Comparison of ENCODE assay signal across 26 cellular contexts in genomic region chr20:44212792-44213191, GRCh38. TPM values are rescaled to one million over a fixed set of nuclear protein-coding genes. Genes with fewer than 3 reads are reported as not detected.
DNase-seq lines count a peak whose midpoint lies in the region; ATAC-seq, FAIRE-seq and TF ChIP-seq lines count a peak whose summit lies in the region.
"Had no signal": no experiment of that assay in that cellular context is flagged by ENCODE, and none has a peak within 500 bp of the region (broad histone marks: within the 10 kb centered on the region; RNA-seq: fewer than 3 reads in every experiment).

No MANE protein-coding gene starts in this region.

- H3K4me3 Mint-ChIP-seq in T-helper 17 cell, result no peak overlapping the region
- peak overlapping the region; percentile 96 for H3K4me3 Mint-ChIP-seq in type B pancreatic cell

- H3K79me2 ChIP-seq in HepG2 (ENCODE audit: insufficient read depth, low read length), result peaks cover 36% of the 10 kb centered on the region

- H3K36me3 ChIP-seq in HepG2 (replicated peaks in 1 of 2; ENCODE audit: control insufficient read depth in 1 of 2, insufficient read depth in 2 of 2, low read length in 2 of 2), result no peaks in the 10 kb centered on the region
- peaks cover 0 to 6% (median 0%) of the 10 kb centered on the region in 4 donors for H3K36me3 ChIP-seq in right lobe of liver
- H3K36me3 ChIP-seq in stomach, result peaks cover 0 to 8% (median 0%) of the 10 kb centered on the region in 4 donors
- H3K36me3 ChIP-seq: left lung, vagina had no signal

- POLR2A ChIA-PET in HepG2 (lab: Yijun Ruan, JAX), result interaction anchor here (1.0 to 1.4 kb wide), 2 partner anchors 89 to 263 kb away, joined by 4 to 5 read pairs; partner anchors contain the start of gene TTPAL

- H3K4me3 ChIP-seq in HepG2 (replicated peaks in 1 of 3; ENCODE audit: insufficient read depth in 1 of 3, low read depth in 2 of 3, low read length in 3 of 3) (no peak overlapping the region), right lobe of liver (no peak overlapping the region), fibroblast of mammary gland (ENCODE audit: control insufficient read depth, low read depth, low read length) (no peak overlapping the region), stomach (no peak overlapping the region)
- H3K4me3 ChIP-seq: A549, left lung, vagina had no signal

- no peak overlapping the region for H3K27ac ChIP-seq in HepG2 (ENCODE audit: extremely low read length, insufficient read depth, low read length)
- H3K27ac ChIP-seq in right lobe of liver, result no peak overlapping the region
- peak overlapping the region in 1 of 5 donors; percentile 99 for H3K27ac ChIP-seq in stomach
- H3K27ac ChIP-seq: A549, left lung had no signal

- intact Hi-C loops in HepG2 (cut with micrococcal nuclease; ENCODE audit: unreplicated experiment), result loop anchor here (10.0 kb wide), 2 partner anchors 472 to 672 kb away; partner anchors contain the start of gene YWHAB
- intact Hi-C loops in right lobe of liver (cut with DNase I), result loop anchor here in 1 of 2 donors (10.0 kb wide), 1 partner anchor 272 kb away; no protein-coding TSS in a partner anchor
- intact Hi-C loops in stomach (cut with DNase I; ENCODE audit: low total_unique reads), result loop anchor here (10.0 kb wide), 1 partner anchor 402 kb away; no protein-coding TSS in a partner anchor

- no peak for TF ChIP-seq EP300 in HepG2 (IDR thresholded peaks at IDR 0.05; ENCODE audit: low read depth in 2 of 2, low read length in 2 of 2)
- TF ChIP-seq EP300 in HepG2 (CRISPR knock-in tag; IDR thresholded peaks at IDR 0.05; ENCODE audit: borderline replicate concordance), result no peak
- no peak for TF ChIP-seq EP300 in stomach (IDR thresholded peaks at IDR 0.05)

- no peaks in the 10 kb centered on the region for H3K9me3 ChIP-seq in HepG2 (ENCODE audit: low read length)
- H3K9me3 ChIP-seq in right lobe of liver, result no peaks in the 10 kb centered on the region
- H3K9me3 ChIP-seq in T-helper 17 cell (ENCODE audit: control insufficient read depth, low read length, poor library complexity, severe bottlenecking), result no peaks in the 10 kb centered on the region
- H3K9me3 ChIP-seq in stomach, result no peaks in the 10 kb centered on the region
- H3K9me3 ChIP-seq: A549, ascending aorta, left lung, vagina had no signal

- no peak for DNase-seq in HepG2 (ENCODE audit: low spot score)
- no peak for DNase-seq in right lobe of liver
- no peak for DNase-seq in T-helper 17 cell
- peak; percentile 79 for DNase-seq in fibroblast of mammary gland (ENCODE audit: low read depth)
- DNase-seq in type B pancreatic cell (ENCODE audit: extremely low spot score, unreplicated experiment), result no peak
- no peak for DNase-seq in stomach
- DNase-seq: activated CD4-positive, alpha-beta memory T cell treated with anti-CD3 and anti-CD28 coated beads, Interleukin-2, amount 10 ng/mL, durations not matched to agents 7 days and 5 days; activated naive CD4-positive, alpha-beta T cell; activated T-cell treated with anti-CD3 and anti-CD28 coated beads, Interleukin-2, amount 50 U/mL, for 1 hour; effector memory CD4-positive, alpha-beta T cell; HFFc6; KBM-7; left lung; NCI-H1048; NCI-H1930; NCI-H345; right cardiac atrium had no signal

- H2AFZ ChIP-seq in HepG2 (ENCODE audit: low read length), result no peak overlapping the region

- H3K27me3 ChIP-seq in HepG2 (ENCODE audit: control insufficient read depth in 1 of 2, insufficient read depth in 2 of 2, low read length in 2 of 2), result no peaks in the 10 kb centered on the region; a peak in 1 of 5 replicates
- no peaks in the 10 kb centered on the region for H3K27me3 ChIP-seq in right lobe of liver
- H3K27me3 ChIP-seq in stomach, result no peaks in the 10 kb centered on the region
- H3K27me3 ChIP-seq: ascending aorta, left lung, vagina had no signal

- H3K9ac ChIP-seq in HepG2 (ENCODE audit: insufficient read depth, low read depth, low read length), result no peak overlapping the region

- FAIRE-seq in HepG2 (lab: Jason Lieb, UNC), result no peak
- FAIRE-seq: A549 had no signal

- H3K4me1 ChIP-seq in HepG2 (ENCODE audit: insufficient read depth, low read length) (peaks cover 51% of the 10 kb centered on the region), right lobe of liver (peaks cover 0 to 34% (median 6%) of the 10 kb centered on the region in 4 donors), stomach (peaks cover 26 to 60% (median 42%) of the 10 kb centered on the region in 4 donors)

- no peaks in the 10 kb centered on the region for H3K9me3 Mint-ChIP-seq in type B pancreatic cell
- H3K9me3 Mint-ChIP-seq: activated CD4-positive, alpha-beta memory T cell treated with anti-CD3 and anti-CD28 coated beads, Interleukin-2, amount 10 ng/mL, durations not matched to agents 7 days and 5 days; HFFc6; T-helper 2 cell treated with Interferon-gamma antibody and Interleukin-4, amounts not matched to agents 5 μg/mL and 100 μg/mL, for 36 hours had no signal

- BruUV-seq in HepG2 (replicated peaks; lab: Mats Ljungman, UMichigan), result no TSS peak

- H3K27me3 Mint-ChIP-seq in T-helper 17 cell (no peaks in the 10 kb centered on the region), type B pancreatic cell (no peaks in the 10 kb centered on the region)
- H3K27me3 Mint-ChIP-seq: activated CD4-positive, alpha-beta memory T cell treated with anti-CD3 and anti-CD28 coated beads, Interleukin-2, amount 10 ng/mL, durations not matched to agents 7 days and 5 days had no signal

- in situ Hi-C loops in HepG2 (cut with HindIII; ENCODE audit: extremely low pct_ligation_motif_present, low pct_unique_long_range_greater_than_20kb), result no loop called here

- TF ChIP-seq CTCF in HepG2 (CRISPR knock-in tag; IDR thresholded peaks at IDR 0.05), result no peak
- no peak for TF ChIP-seq CTCF in right lobe of liver (IDR thresholded peaks at IDR 0.05)
- no peak for TF ChIP-seq CTCF in fibroblast of mammary gland (conservative IDR thresholded peaks at IDR 0.05; ENCODE audit: control insufficient read depth, insufficient read depth, low read depth, low read length)
- no peak for TF ChIP-seq CTCF in type B pancreatic cell (conservative IDR thresholded peaks at IDR 0.05)
- no peak for TF ChIP-seq CTCF in stomach (IDR thresholded peaks at IDR 0.05)

- no peak for TF ChIP-seq RAD21 in HepG2 (CRISPR knock-in tag; IDR thresholded peaks at IDR 0.05)

- WGBS in HepG2 (ENCODE audit: low lambda C conversion rate), result 86% methylated on average over 4 of the region's 4 CpGs
- WGBS in right lobe of liver (ENCODE audit: insufficient coverage, low coverage, low lambda C conversion rate, missing lambda C conversion rate), result 89% methylated on average over 4 of the region's 4 CpGs
- WGBS in stomach, 5 donors, result 75 to 91% (median 87%) methylated on average over 4 of the region's 4 CpGs

- H3K4me2 ChIP-seq in HepG2 (ENCODE audit: low read depth, low read length), result peak overlapping the region; percentile 85
- H3K4me2 ChIP-seq: A549 had no signal

- H4K20me1 ChIP-seq in HepG2 (ENCODE audit: insufficient read depth, low read length), result peaks cover 26% of the 10 kb centered on the region

- peaks cover 5% of the 10 kb centered on the region for H3K36me3 Mint-ChIP-seq in T-helper 17 cell (ENCODE audit: low read depth)
- no peaks in the 10 kb centered on the region for H3K36me3 Mint-ChIP-seq in type B pancreatic cell

- no peak for ATAC-seq in HepG2
- ATAC-seq in right lobe of liver, result no peak
- no peak for ATAC-seq in T-helper 17 cell
- ATAC-seq in HG03442 (IDR thresholded peaks at IDR 0.05; ENCODE audit: unreplicated experiment), result no peak
- no peak for ATAC-seq in HG02870 (IDR thresholded peaks at IDR 0.05; ENCODE audit: unreplicated experiment)
- ATAC-seq: A549, left lung, right cardiac atrium had no signal

- H3K4me1 Mint-ChIP-seq in T-helper 17 cell (peaks cover 61% of the 10 kb centered on the region), type B pancreatic cell (ENCODE audit: unreplicated experiment) (peaks cover 31% of the 10 kb centered on the region)

- peak overlapping the region; percentile 99 for H3K27ac Mint-ChIP-seq in T-helper 17 cell
- H3K27ac Mint-ChIP-seq in type B pancreatic cell, result no peak overlapping the region

- TF ChIP-seq POLR2A in HepG2 (IDR thresholded peaks at IDR 0.05; ENCODE audit: insufficient read depth in 1 of 2, low read depth in 2 of 2, low read length in 2 of 2) (no peak), right lobe of liver (IDR thresholded peaks at IDR 0.05) (no peak), stomach (IDR thresholded peaks at IDR 0.05) (no peak)

- CTCF ChIA-PET in HepG2 (lab: Yijun Ruan, JAX; ENCODE audit: low intra/inter-chr PET ratio, low total read pairs), result interaction anchor here (3.2 kb wide), 1 partner anchor 259 kb away, joined by 30 read pairs; no protein-coding TSS in a partner anchor

RNA-seq across cellular contexts. Expression of gene OSER1, which starts 2.2 kb away (rescaled TPM):
- total RNA-seq in HepG2 (2016; rRNA removed; fragmentation: Illumina TruSeq; extraction: Trizol), result 71.2 and 92.8 TPM in 2 replicates
- 47.2 and 53.9 TPM in 2 replicates for total RNA-seq in HepG2 (2016; cell fraction: cytosol; rRNA removed; fragmentation: Illumina TruSeq; extraction: Trizol; ENCODE audit: low read depth)
- total RNA-seq in HepG2 (2016; cell fraction: insoluble cytoplasmic fraction; rRNA removed; fragmentation: Illumina TruSeq; extraction: Trizol), result 68.4 and 97.8 TPM in 2 replicates
- 55.7 and 63.5 TPM in 2 replicates for total RNA-seq in HepG2 (2016; cell fraction: membrane; rRNA removed; fragmentation: Illumina TruSeq; extraction: Trizol)
- total RNA-seq in HepG2 (2016; cell fraction: nucleus; rRNA removed; fragmentation: Illumina TruSeq; extraction: Trizol), result 43.8 and 44.3 TPM in 2 replicates
- 67.0 and 71.5 TPM in 2 replicates for polyA plus RNA-seq in HepG2 (2011; rRNA removed)
- polyA plus RNA-seq in HepG2 (2011; cell fraction: cytosol; rRNA removed), result 45.9 and 56.3 TPM in 2 replicates
- polyA plus RNA-seq in HepG2 (2011; cell fraction: nucleus; rRNA removed), result 61.9 and 63.0 TPM in 2 replicates
- polyA plus RNA-seq in HepG2 (2012), result 47.9 and 61.6 TPM in 2 replicates
- 20.0 and 20.3 TPM in 2 replicates for polyA plus RNA-seq in HepG2 (2016; cell fraction: cytosol; fragmentation: Illumina TruSeq; extraction: Trizol; ENCODE audit: low read depth)
- 76.4 and 82.6 TPM in 2 replicates for polyA plus RNA-seq in HepG2 (2016; cell fraction: insoluble cytoplasmic fraction; fragmentation: Illumina TruSeq; extraction: Trizol; ENCODE audit: low read depth)
- polyA plus RNA-seq in HepG2 (2016; cell fraction: membrane; fragmentation: Illumina TruSeq; extraction: Trizol; ENCODE audit: low read depth), result 22.2 and 23.0 TPM in 2 replicates
- 77.5 and 79.8 TPM in 2 replicates for polyA plus RNA-seq in HepG2 (2016; cell fraction: nucleus; fragmentation: Illumina TruSeq; extraction: Trizol; ENCODE audit: insufficient read depth, low read depth)
- 42.9 and 49.7 TPM in 2 replicates for polyA minus RNA-seq in HepG2 (2011; rRNA and poly(A)+ RNA removed; ENCODE audit: low replicate concordance)
- polyA minus RNA-seq in HepG2 (2011; cell fraction: cytosol; rRNA and poly(A)+ RNA removed), result 32.4 and 37.8 TPM in 2 replicates
- polyA minus RNA-seq in HepG2 (2011; cell fraction: nucleus; rRNA and poly(A)+ RNA removed), result 18.4 and 28.8 TPM in 2 replicates
- 10 to 100 TPM; 13.0 to 20.4 (median 17.3) TPM for total RNA-seq in right lobe of liver
- total RNA-seq in T-helper 17 cell, result 100 to 1,000 TPM in 1 of 2 donors, 10 to 100 TPM in 1; 88.5 to 103 TPM
- total RNA-seq in type B pancreatic cell (ENCODE audit: low replicate concordance), result 31.1 and 38.4 TPM in 2 replicates
- total RNA-seq in stomach, result 10 to 100 TPM in 4 of 5 donors, 1 to 10 TPM in 1; 7.8 to 87.5 (median 31.9) TPM
- polyA plus RNA-seq in stomach, result 10 to 100 TPM; 22.9 to 33.5 (median 30.9) TPM

RNA-seq across cellular contexts. Expression of gene JPH2, which starts 25.8 kb away (rescaled TPM):
- total RNA-seq in HepG2 (2016; rRNA removed; fragmentation: Illumina TruSeq; extraction: Trizol) (not detected in 2 replicates), right lobe of liver (under 1 TPM in 5 of 6 experiments, not detected in 1; 0.09 to 0.31 (median 0.10) TPM), T-helper 17 cell (not detected), type B pancreatic cell (ENCODE audit: low replicate concordance) (4.9 and 17.3 TPM in 2 replicates), stomach (10 to 100 TPM in 4 of 5 donors, 1 to 10 TPM in 1; 7.6 to 51.9 (median 38.9) TPM)
- not detected in 2 replicates for total RNA-seq in HepG2 (2016; cell fraction: cytosol; rRNA removed; fragmentation: Illumina TruSeq; extraction: Trizol; ENCODE audit: low read depth)
- total RNA-seq in HepG2 (2016; cell fraction: insoluble cytoplasmic fraction; rRNA removed; fragmentation: Illumina TruSeq; extraction: Trizol), result not detected in 2 replicates
- total RNA-seq in HepG2 (2016; cell fraction: membrane; rRNA removed; fragmentation: Illumina TruSeq; extraction: Trizol), result not detected in 2 replicates
- total RNA-seq in HepG2 (2016; cell fraction: nucleus; rRNA removed; fragmentation: Illumina TruSeq; extraction: Trizol), result not detected in 2 replicates
- polyA plus RNA-seq in HepG2 (2011; rRNA removed) (0.42 and 0.61 TPM in 2 replicates), stomach (1 to 10 TPM in 2 of 3 donors, under 1 TPM in 1; 0.15 to 9.1 (median 1.1) TPM)
- polyA plus RNA-seq in HepG2 (2011; cell fraction: cytosol; rRNA removed), result 0.23 and 0.32 TPM in 2 replicates
- polyA plus RNA-seq in HepG2 (2011; cell fraction: nucleus; rRNA removed), result 2.7 and 2.9 TPM in 2 replicates
- polyA plus RNA-seq in HepG2 (2012), result 0.52 and 1.4 TPM in 2 replicates
- not detected in 2 replicates for polyA plus RNA-seq in HepG2 (2016; cell fraction: cytosol; fragmentation: Illumina TruSeq; extraction: Trizol; ENCODE audit: low read depth)
- not detected in 2 replicates for polyA plus RNA-seq in HepG2 (2016; cell fraction: insoluble cytoplasmic fraction; fragmentation: Illumina TruSeq; extraction: Trizol; ENCODE audit: low read depth)
- polyA plus RNA-seq in HepG2 (2016; cell fraction: membrane; fragmentation: Illumina TruSeq; extraction: Trizol; ENCODE audit: low read depth), result not detected in 2 replicates
- not detected in 2 replicates for polyA plus RNA-seq in HepG2 (2016; cell fraction: nucleus; fragmentation: Illumina TruSeq; extraction: Trizol; ENCODE audit: insufficient read depth, low read depth)
- 1.1 and 9.5 TPM in 2 replicates for polyA minus RNA-seq in HepG2 (2011; rRNA and poly(A)+ RNA removed; ENCODE audit: low replicate concordance)
- 0.30 TPM in 1 of 2 replicates, not detected in the other for polyA minus RNA-seq in HepG2 (2011; cell fraction: cytosol; rRNA and poly(A)+ RNA removed)
- 3.7 and 4.5 TPM in 2 replicates for polyA minus RNA-seq in HepG2 (2011; cell fraction: nucleus; rRNA and poly(A)+ RNA removed)
- total RNA-seq: mononuclear cell had no signal

RNA-seq across cellular contexts. Expression of gene GDAP1L1, which starts 34.3 kb away (rescaled TPM):
- total RNA-seq in HepG2 (2016; rRNA removed; fragmentation: Illumina TruSeq; extraction: Trizol), result not detected in 2 replicates
- not detected in 2 replicates for total RNA-seq in HepG2 (2016; cell fraction: cytosol; rRNA removed; fragmentation: Illumina TruSeq; extraction: Trizol; ENCODE audit: low read depth)
- total RNA-seq in HepG2 (2016; cell fraction: insoluble cytoplasmic fraction; rRNA removed; fragmentation: Illumina TruSeq; extraction: Trizol), result not detected in 2 replicates
- not detected in 2 replicates for total RNA-seq in HepG2 (2016; cell fraction: membrane; rRNA removed; fragmentation: Illumina TruSeq; extraction: Trizol)
- not detected in 2 replicates for total RNA-seq in HepG2 (2016; cell fraction: nucleus; rRNA removed; fragmentation: Illumina TruSeq; extraction: Trizol)
- 0.04 and 0.13 TPM in 2 replicates for polyA plus RNA-seq in HepG2 (2011; rRNA removed)
- polyA plus RNA-seq in HepG2 (2011; cell fraction: cytosol; rRNA removed), result 0.26 TPM in 1 of 2 replicates, not detected in the other
- 0.26 TPM in 1 of 2 replicates, not detected in the other for polyA plus RNA-seq in HepG2 (2011; cell fraction: nucleus; rRNA removed)
- 0.47 and 0.64 TPM in 2 replicates for polyA plus RNA-seq in HepG2 (2012)
- not detected in 2 replicates for polyA plus RNA-seq in HepG2 (2016; cell fraction: cytosol; fragmentation: Illumina TruSeq; extraction: Trizol; ENCODE audit: low read depth)
- not detected in 2 replicates for polyA plus RNA-seq in HepG2 (2016; cell fraction: insoluble cytoplasmic fraction; fragmentation: Illumina TruSeq; extraction: Trizol; ENCODE audit: low read depth)
- not detected in 2 replicates for polyA plus RNA-seq in HepG2 (2016; cell fraction: membrane; fragmentation: Illumina TruSeq; extraction: Trizol; ENCODE audit: low read depth)
- polyA plus RNA-seq in HepG2 (2016; cell fraction: nucleus; fragmentation: Illumina TruSeq; extraction: Trizol; ENCODE audit: insufficient read depth, low read depth), result not detected in 2 replicates
- polyA minus RNA-seq in HepG2 (2011; rRNA and poly(A)+ RNA removed; ENCODE audit: low replicate concordance), result not detected in 2 replicates
- polyA minus RNA-seq in HepG2 (2011; cell fraction: cytosol; rRNA and poly(A)+ RNA removed), result not detected in 2 replicates
- not detected in 2 replicates for polyA minus RNA-seq in HepG2 (2011; cell fraction: nucleus; rRNA and poly(A)+ RNA removed)
- not detected for total RNA-seq in right lobe of liver
- total RNA-seq in T-helper 17 cell, result not detected
- 1.3 and 1.8 TPM in 2 replicates for total RNA-seq in type B pancreatic cell (ENCODE audit: low replicate concordance)
- 1 to 10 TPM in 1 of 5 donors, under 1 TPM in 1, not detected in 3; 0.29 to 1.5 TPM for total RNA-seq in stomach
- polyA plus RNA-seq in stomach, result 1 to 10 TPM in 1 of 3 donors, under 1 TPM in 2; 0.25 to 1.1 (median 0.61) TPM
- total RNA-seq: activated CD4-positive, alpha-beta memory T cell treated with anti-CD3 and anti-CD28 coated beads, Interleukin-2, amount 10 ng/mL, durations not matched to agents 7 days and 5 days; ascending aorta; fibroblast of lung; HFFc6; left lung; mononuclear cell; vagina had no signal
- polyA plus RNA-seq: BJ, fibroblast of lung had no signal
